In genomic region chr10:47047577-47048532, GRCh38 we compare ENCODE assay signal across 8 cellular contexts.
DNase-seq lines count a peak whose midpoint lies in the region; ATAC-seq, FAIRE-seq and TF ChIP-seq lines count a peak whose summit lies in the region.

No MANE protein-coding gene starts in this region.

- no peaks in the 10 kb centered on the region for H3K9me3 ChIP-seq in SJSA1 (replicated peaks)
- H3K9me3 ChIP-seq in pancreas, result no peaks in the 10 kb centered on the region

- peak; percentile 72 to 97 (median 89) for ATAC-seq in pancreas

- peaks cover 13% of the 10 kb centered on the region for H3K4me1 Mint-ChIP-seq in type B pancreatic cell (ENCODE audit: unreplicated experiment)

- H3K36me3 Mint-ChIP-seq in type B pancreatic cell, result no peaks in the 10 kb centered on the region

- peaks cover 36% of the 10 kb centered on the region for H3K27me3 Mint-ChIP-seq in type B pancreatic cell

- 30 to 36% methylated on average over 15 of the region's 15 CpGs for WGBS in pancreas, 2 donors

- H3K27ac Mint-ChIP-seq in type B pancreatic cell, result peak overlapping the region; percentile 48

- TF ChIP-seq CTCF in HL-60 (IDR thresholded peaks at IDR 0.05; ENCODE audit: insufficient read depth, low read length) (peak; percentile 95), pancreas (IDR thresholded peaks at IDR 0.05) (peak; percentile 82 to 93 (median 90)), type B pancreatic cell (conservative IDR thresholded peaks at IDR 0.05) (peak; percentile 92)

- no peaks in the 10 kb centered on the region for H3K27me3 ChIP-seq in HL-60 (ENCODE audit: insufficient read depth, poor library complexity, severe bottlenecking)
- no peaks in the 10 kb centered on the region for H3K27me3 ChIP-seq in SJSA1 (replicated peaks)
- no peaks in the 10 kb centered on the region for H3K27me3 ChIP-seq in pancreas

- H3K4me3 ChIP-seq in HL-60 (replicated peaks; ENCODE audit: insufficient read depth, low read length), result no peak overlapping the region
- H3K4me3 ChIP-seq in SJSA1, result no peak overlapping the region
- H3K4me3 ChIP-seq in pancreas, result no peak overlapping the region

- H3K4me3 Mint-ChIP-seq in type B pancreatic cell, result no peak overlapping the region

- no peak for FAIRE-seq in pancreas (lab: Jason Lieb, UNC)

- H3K36me3 ChIP-seq in SJSA1 (no peaks in the 10 kb centered on the region), pancreas (no peaks in the 10 kb centered on the region)

- DNase-seq in ELF-1 (ENCODE audit: low read depth, low spot score) (peak; percentile 85), HL-60 (ENCODE audit: low read depth in 1 of 2, low spot score in 1 of 2) (peak; percentile 56 to 69), SJSA1 (ENCODE audit: low read depth in 1 of 2, low spot score in 2 of 2) (peak; percentile 56 to 77), activated gamma-delta T cell (lab: John Stamatoyannopoulos, UW) (peak; percentile 17), foreskin melanocyte (peak; percentile 30), pancreas (peak; percentile 57 to 96 (median 84)), type B pancreatic cell (ENCODE audit: extremely low spot score, unreplicated experiment) (peak; percentile 85), putamen (ENCODE audit: low spot score) (no peak)

- H3K4me1 ChIP-seq in SJSA1 (replicated peaks) (no peaks in the 10 kb centered on the region), pancreas (no peaks in the 10 kb centered on the region)

- intact Hi-C loops in pancreas (cut with DNase I), result loop anchor here in 1 of 3 donors (5.0 kb wide), 1 partner anchor 264 kb away; no protein-coding TSS in a partner anchor

- H3K9me3 Mint-ChIP-seq in type B pancreatic cell, result no peaks in the 10 kb centered on the region

- H3K27ac ChIP-seq in HL-60 (replicated peaks) (no peak overlapping the region), SJSA1 (no peak overlapping the region), pancreas (no peak overlapping the region)
